In genomic region chr6:135135835-135136234, GRCh38 we compare ENCODE assay signal across 12 cellular contexts. TPM values are rescaled to one million over a fixed set of nuclear protein-coding genes. Genes with fewer than 3 reads are reported as not detected.
"Had no signal": no experiment of that assay in that cellular context is flagged by ENCODE, and none has a peak within 500 bp of the region (broad histone marks: within the 10 kb centered on the region; RNA-seq: fewer than 3 reads in every experiment).

No MANE protein-coding gene starts in this region.

- H3K27ac ChIP-seq: right atrium auricular region, skin epidermis, tibial nerve, vagina had no signal

- H3K27me3 ChIP-seq: right atrium auricular region, tibial nerve, vagina had no signal

- H3K9me3 Mint-ChIP-seq: activated CD4-positive, alpha-beta memory T cell treated with anti-CD3 and anti-CD28 coated beads for 36 hours; activated naive CD4-positive, alpha-beta T cell treated with anti-CD3 and anti-CD28 coated beads, Interleukin-2, amount 10 ng/mL, durations not matched to agents 7 days and 5 days; naive B cell had no signal

- H3K27me3 Mint-ChIP-seq: activated CD4-positive, alpha-beta memory T cell treated with anti-CD3 and anti-CD28 coated beads for 36 hours; activated naive CD4-positive, alpha-beta T cell treated with anti-CD3 and anti-CD28 coated beads, Interleukin-2, amount 10 ng/mL, durations not matched to agents 7 days and 5 days had no signal

- H3K36me3 ChIP-seq: right atrium auricular region, tibial nerve, vagina had no signal

- H3K4me3 ChIP-seq: right atrium auricular region, skin epidermis, tibial nerve, vagina had no signal

- H3K36me3 Mint-ChIP-seq: activated CD4-positive, alpha-beta memory T cell treated with anti-CD3 and anti-CD28 coated beads for 36 hours; activated naive CD4-positive, alpha-beta T cell treated with anti-CD3 and anti-CD28 coated beads, Interleukin-2, amount 10 ng/mL, durations not matched to agents 7 days and 5 days; naive B cell had no signal

- H3K4me1 ChIP-seq: right atrium auricular region, tibial nerve, vagina had no signal

- DNase-seq: activated CD4-positive, alpha-beta memory T cell treated with anti-CD3 and anti-CD28 coated beads for 36 hours; activated CD8-positive, alpha-beta memory T cell treated with anti-CD3 and anti-CD28 coated beads, Interleukin-2, amount 50 U/mL, for 4 hours; activated naive CD4-positive, alpha-beta T cell treated with anti-CD3 and anti-CD28 coated beads, Interleukin-2, amount 10 ng/mL, durations not matched to agents 7 days and 5 days; hippocampal formation; left cardiac atrium; naive B cell; nucleus accumbens had no signal

- H3K9me3 ChIP-seq: right atrium auricular region, tibial nerve, vagina had no signal

- H3K27ac Mint-ChIP-seq: activated CD4-positive, alpha-beta memory T cell treated with anti-CD3 and anti-CD28 coated beads for 36 hours; activated naive CD4-positive, alpha-beta T cell treated with anti-CD3 and anti-CD28 coated beads, Interleukin-2, amount 10 ng/mL, durations not matched to agents 7 days and 5 days had no signal

- H3K4me3 Mint-ChIP-seq: activated CD4-positive, alpha-beta memory T cell treated with anti-CD3 and anti-CD28 coated beads for 36 hours; activated naive CD4-positive, alpha-beta T cell treated with anti-CD3 and anti-CD28 coated beads, Interleukin-2, amount 10 ng/mL, durations not matched to agents 7 days and 5 days; naive B cell had no signal

RNA-seq across cellular contexts. Expression of gene MYB, which starts 45.3 kb away (rescaled TPM):
- total RNA-seq: lung microvascular endothelial cell had no signal
